7 cellular contexts compared by ENCODE assay signal in genomic region chr1:89490389-89490788, GRCh38.
"Had no signal": no experiment of that assay in that cellular context is flagged by ENCODE, and none has a peak within 500 bp of the region (broad histone marks: within the 10 kb centered on the region; RNA-seq: fewer than 3 reads in every experiment).

No MANE protein-coding gene starts in this region.

- H3K9ac ChIP-seq: KMS-11 had no signal

- H3K27ac ChIP-seq: KMS-11 had no signal

- H3K4me2 ChIP-seq: KMS-11 had no signal

- H3K4me3 Mint-ChIP-seq: IgD-negative memory B cell had no signal

- ATAC-seq: HepG2 had no signal

- H3K4me1 Mint-ChIP-seq: IgD-negative memory B cell had no signal

- DNase-seq: IMR-90, KBM-7, KG1 had no signal

- FAIRE-seq: HepG2, HTR-8/SVneo had no signal
